In genomic region chr6:111427341-111428116, GRCh38 we compare ENCODE assay signal across 8 cellular contexts. TPM values are rescaled to one million over a fixed set of nuclear protein-coding genes. Genes with fewer than 3 reads are reported as not detected.
DNase-seq lines count a peak whose midpoint lies in the region; ATAC-seq, FAIRE-seq and TF ChIP-seq lines count a peak whose summit lies in the region.

No MANE protein-coding gene starts in this region.

- no peaks in the 10 kb centered on the region for H4K20me1 ChIP-seq in endothelial cell of umbilical vein (replicated peaks; ENCODE audit: control insufficient read depth, extremely low read depth, insufficient read depth, low read length)

- H3K4me1 ChIP-seq in endothelial cell of umbilical vein (ENCODE audit: control insufficient read depth, extremely low read depth, insufficient read depth, low read length) (peaks cover 48% of the 10 kb centered on the region), thoracic aorta (ENCODE audit: control insufficient read depth in 1 of 2, low read depth in 2 of 2) (peaks cover 24% of the 10 kb centered on the region in 2 donors)

- H3K36me3 ChIP-seq in endothelial cell of umbilical vein (ENCODE audit: control insufficient read depth in 2 of 2, extremely low read depth in 1 of 2, insufficient read depth in 2 of 2, low read length in 2 of 2) (no peaks in the 10 kb centered on the region), thoracic aorta (no peaks in the 10 kb centered on the region)

- ATAC-seq in HG03045 (IDR thresholded peaks at IDR 0.05; ENCODE audit: unreplicated experiment): peak; percentile 73
- no peak for ATAC-seq in thoracic aorta (ENCODE audit: insufficient number of reproducible peaks, low FRiP score, low read depth)
- no peak for ATAC-seq in GM18867 (IDR thresholded peaks at IDR 0.05; ENCODE audit: unreplicated experiment)

- H3K79me2 ChIP-seq in endothelial cell of umbilical vein (ENCODE audit: control insufficient read depth, insufficient read depth, low read length): peaks cover 65% of the 10 kb centered on the region

- peak; percentile 94 for FAIRE-seq in endothelial cell of umbilical vein (lab: Jason Lieb, UNC)

- H3K27ac ChIP-seq in endothelial cell of umbilical vein (ENCODE audit: insufficient read depth, low read depth, low read length) (peak overlapping the region; percentile 93), thoracic aorta (no peak overlapping the region)

- POLR2A ChIA-PET in endothelial cell of umbilical vein (lab: Charles Lee): no interaction called here

- peak overlapping the region; percentile 92 for H3K4me2 ChIP-seq in endothelial cell of umbilical vein (ENCODE audit: insufficient read depth, low read length)

- H3K4me3 ChIP-seq in endothelial cell of umbilical vein (replicated peaks in 1 of 3; ENCODE audit: insufficient read depth in 1 of 3, low read depth in 1 of 3, low read length in 3 of 3) (peak overlapping the region in 2 of 3 experiments; percentile 16 to 23), thoracic aorta (peak overlapping the region; percentile 17)

- no peaks in the 10 kb centered on the region for H3K9me1 ChIP-seq in endothelial cell of umbilical vein (replicated peaks; ENCODE audit: control insufficient read depth, extremely low read depth, insufficient read depth, low read length)

- H3K27me3 ChIP-seq in endothelial cell of umbilical vein (ENCODE audit: control insufficient read depth in 2 of 2, insufficient read depth in 2 of 2, low read length in 2 of 2) (no peaks in the 10 kb centered on the region), thoracic aorta (replicated peaks; ENCODE audit: insufficient read depth) (no peaks in the 10 kb centered on the region)

- TF ChIP-seq POLR2A in endothelial cell of umbilical vein (IDR thresholded peaks at IDR 0.05; ENCODE audit: low read depth, low read length): no peak

- TF ChIP-seq CTCF in endothelial cell of umbilical vein (IDR thresholded peaks at IDR 0.05; ENCODE audit: extremely low read depth in 1 of 2, insufficient read depth in 1 of 2, low read depth in 1 of 2, low read length in 2 of 2) (no peak), thoracic aorta (IDR thresholded peaks at IDR 0.05) (no peak)

- intact Hi-C loops in endothelial cell of umbilical vein (cut with micrococcal nuclease): loop anchor here (1.0 to 2.0 kb wide), 2 partner anchors 18 to 35 kb away; no protein-coding TSS in a partner anchor

- CTCF ChIA-PET in endothelial cell of umbilical vein (lab: Charles Lee): interaction anchor here (1.3 to 1.9 kb wide), 2 partner anchors 51 kb away, joined by 5 to 8 read pairs; no protein-coding TSS in a partner anchor

- H3K9ac ChIP-seq in endothelial cell of umbilical vein (replicated peaks; ENCODE audit: extremely low read depth, insufficient read depth, low read length): peak overlapping the region; percentile 39

- no TSS peak for BruUV-seq in endothelial cell of umbilical vein (replicated peaks; lab: Mats Ljungman, UMichigan)

- DNase-seq in activated naive CD4-positive, alpha-beta T cell treated with Interleukin-2 at 50 U/mL for 16 hours: peak; percentile 14
- DNase-seq in activated naive CD4-positive, alpha-beta T cell (lab: John Stamatoyannopoulos, UW): no peak
- DNase-seq in SIG-M5 (lab: John Stamatoyannopoulos, UW): peak; percentile 36
- peak; percentile 90 for DNase-seq in endothelial cell of umbilical vein (ENCODE audit: low read depth, low spot score)
- DNase-seq in thoracic aorta (ENCODE audit: low spot score): no peak
- no peak for DNase-seq in NCI-H1930 (lab: John Stamatoyannopoulos, UW)

- dilution Hi-C loops in endothelial cell of umbilical vein (cut with MboI; ENCODE audit: extremely low pct_ligation_motif_present, low sequenced_read_pairs): no loop called here

- H2AFZ ChIP-seq in endothelial cell of umbilical vein (ENCODE audit: low read depth, low read length): peak overlapping the region; percentile 55

- H3K9me3 ChIP-seq in endothelial cell of umbilical vein (replicated peaks; ENCODE audit: control insufficient read depth, insufficient read depth, low read length) (no peaks in the 10 kb centered on the region), thoracic aorta (peaks cover 8% of the 10 kb centered on the region)

TF ChIP-seq in endothelial cell of umbilical vein, 7 proteins besides CTCF, POLR2A, EP300 and RAD21:
- peak; percentile 75 for TF ChIP-seq JUN (IDR thresholded peaks at IDR 0.05; ENCODE audit: borderline replicate concordance, insufficient read depth, insufficient read length, low read depth)
- no peak for TF ChIP-seq MAX (IDR thresholded peaks at IDR 0.05; ENCODE audit: insufficient read depth, insufficient read length)
- TF ChIP-seq MYC (IDR thresholded peaks at IDR 0.05; ENCODE audit: low read depth, low read length): no peak
- TF ChIP-seq EZH2 (IDR thresholded peaks at IDR 0.05; ENCODE audit: borderline replicate concordance, low read depth, low read length, severe bottlenecking): no peak
- no peak for TF ChIP-seq GATA2 (IDR thresholded peaks at IDR 0.05; ENCODE audit: insufficient read depth, insufficient read length, low read depth, low read length)
- peak; percentile 74 for TF ChIP-seq POLR2AphosphoS5 (IDR thresholded peaks at IDR 0.05; ENCODE audit: insufficient read depth, low read depth, low read length)
- peak; percentile 86 for TF ChIP-seq FOS (IDR thresholded peaks at IDR 0.05; ENCODE audit: borderline replicate concordance, insufficient read depth, low read length)

RNA-seq across cellular contexts. Expression of gene REV3L, which starts 55.5 kb away (rescaled TPM):
- 19.5 and 22.7 TPM in 2 replicates for total RNA-seq in endothelial cell of umbilical vein
- 4.8 and 6.0 TPM in 2 replicates for polyA plus RNA-seq in endothelial cell of umbilical vein
- polyA plus RNA-seq in endothelial cell of umbilical vein (2011; cell fraction: cytosol; rRNA removed): 8.1 and 8.4 TPM in 2 replicates
- 20.1 and 25.6 TPM in 2 replicates for polyA plus RNA-seq in endothelial cell of umbilical vein (2011; cell fraction: nucleus; rRNA removed)
- polyA plus RNA-seq in endothelial cell of umbilical vein (2012): 9.7 and 13.9 TPM in 2 replicates
- polyA minus RNA-seq in endothelial cell of umbilical vein: 16.8 and 18.9 TPM in 2 replicates
- polyA minus RNA-seq in endothelial cell of umbilical vein (2011; cell fraction: cytosol; rRNA and poly(A)+ RNA removed): 17.8 TPM
- polyA minus RNA-seq in endothelial cell of umbilical vein (2011; cell fraction: nucleus; rRNA and poly(A)+ RNA removed): 59.9 and 81.7 TPM in 2 replicates
- total RNA-seq in thoracic aorta: 10 to 100 TPM; 25.6 to 59.8 TPM

Comparison
In these comparisons a context has a peak if more than half of its experiments do, and no peak if none do; other contexts are left out.
1. DNase-seq: peak in activated naive CD4-positive, alpha-beta T cell treated with Interleukin-2 at 50 U/mL for 16 hours (single experiment), SIG-M5 (single experiment) and endothelial cell of umbilical vein (single experiment); none in activated naive CD4-positive, alpha-beta T cell (0 of 4), thoracic aorta (single experiment) and NCI-H1930 (0 of 2).